ENCODE assay signal across 6 cellular contexts in genomic region chr14:105536691-105537579, GRCh38.
"Had no signal": no experiment of that assay in that cellular context is flagged by ENCODE, and none has a peak within 500 bp of the region (broad histone marks: within the 10 kb centered on the region; RNA-seq: fewer than 3 reads in every experiment).

No MANE protein-coding gene starts in this region.

- H3K4me1 ChIP-seq: adrenal gland had no signal

- H3K27me3 ChIP-seq: thyroid gland had no signal

- H3K27ac ChIP-seq: adrenal gland, dorsolateral prefrontal cortex, gastroesophageal sphincter, heart right ventricle, neutrophil, thyroid gland had no signal

- H3K4me3 ChIP-seq: adrenal gland, gastroesophageal sphincter, heart right ventricle, thyroid gland had no signal

- H3K9me3 ChIP-seq: adrenal gland, gastroesophageal sphincter, heart right ventricle, neutrophil, thyroid gland had no signal

- H3K36me3 ChIP-seq: adrenal gland, gastroesophageal sphincter, heart right ventricle, neutrophil, thyroid gland had no signal
